In genomic region chr9:114619205-114619758, GRCh38 we compare ENCODE assay signal across 8 cellular contexts. TPM values are rescaled to one million over a fixed set of nuclear protein-coding genes. Genes with fewer than 3 reads are reported as not detected.
A peak's percentile ranks its signal among the peaks of the same experiment; 100 is the strongest.
DNase-seq lines count a peak whose midpoint lies in the region; ATAC-seq and TF ChIP-seq lines count a peak whose summit lies in the region.

No MANE protein-coding gene starts in this region.

- peaks cover 36% of the 10 kb centered on the region for H3K4me1 Mint-ChIP-seq in activated naive CD8-positive, alpha-beta T cell (ENCODE audit: low read depth)
- no peaks in the 10 kb centered on the region for H3K4me1 Mint-ChIP-seq in neural crest cell

- ATAC-seq in HG02610 (IDR thresholded peaks at IDR 0.05; ENCODE audit: unreplicated experiment), result peak; percentile 54

- no peak for TF ChIP-seq CTCF in GM13977 (IDR thresholded peaks at IDR 0.05; ENCODE audit: extremely low read depth, insufficient read depth, missing control alignments)
- no peak for TF ChIP-seq CTCF in neural crest cell (conservative IDR thresholded peaks at IDR 0.05)

- H3K27ac Mint-ChIP-seq in activated naive CD8-positive, alpha-beta T cell, result peak overlapping the region; percentile 84
- H3K27ac Mint-ChIP-seq in neural crest cell (ENCODE audit: unreplicated experiment), result peak overlapping the region; percentile 81

- DNase-seq in GM13977 (ENCODE audit: low spot score), result peak; percentile 42
- no peak for DNase-seq in neural crest cell (ENCODE audit: low read depth, low spot score)
- DNase-seq in NCI-H774 (lab: John Stamatoyannopoulos, UW), result no peak
- no peak for DNase-seq in DMS153 treated with DMSO at 0.1 percent for 48 hours (lab: John Stamatoyannopoulos, UW; ENCODE audit: unreplicated experiment)
- DNase-seq in NCI-H510A (lab: John Stamatoyannopoulos, UW), result no peak
- DNase-seq in GOT3 (lab: John Stamatoyannopoulos, UW), result no peak

- H3K4me3 Mint-ChIP-seq in activated naive CD8-positive, alpha-beta T cell, result peak overlapping the region; percentile 79
- H3K4me3 Mint-ChIP-seq in neural crest cell, result no peak overlapping the region

- no peaks in the 10 kb centered on the region for H3K9me3 Mint-ChIP-seq in activated naive CD8-positive, alpha-beta T cell (ENCODE audit: low read depth)
- H3K9me3 Mint-ChIP-seq in neural crest cell, result no peaks in the 10 kb centered on the region

- in situ Hi-C loops in GM13977 (cut with MboI; ENCODE audit: low pct_unique_long_range_greater_than_20kb, low sequenced_read_pairs, unreplicated experiment), result no loop called here

- peaks cover 16% of the 10 kb centered on the region for H3K36me3 Mint-ChIP-seq in activated naive CD8-positive, alpha-beta T cell
- peaks cover 3% of the 10 kb centered on the region for H3K36me3 Mint-ChIP-seq in neural crest cell (ENCODE audit: low read depth)

- H3K27me3 Mint-ChIP-seq in activated naive CD8-positive, alpha-beta T cell, result no peaks in the 10 kb centered on the region
- H3K27me3 Mint-ChIP-seq in neural crest cell (ENCODE audit: low read depth), result no peaks in the 10 kb centered on the region

RNA-seq across cellular contexts. Expression of gene TMEM268, which starts 8.2 kb away (rescaled TPM):
- total RNA-seq in neural crest cell, result 9.3 and 9.8 TPM in 2 replicates

RNA-seq across cellular contexts. Expression of gene ATP6V1G1, which starts 31.7 kb away (rescaled TPM):
- 111 and 112 TPM in 2 replicates for total RNA-seq in neural crest cell

RNA-seq across cellular contexts. Expression of gene TEX53, which starts 38.3 kb away (rescaled TPM):
- not detected in 2 replicates for total RNA-seq in neural crest cell
